ENCODE assay signal across 11 cellular contexts in the genomic region with DNA sequence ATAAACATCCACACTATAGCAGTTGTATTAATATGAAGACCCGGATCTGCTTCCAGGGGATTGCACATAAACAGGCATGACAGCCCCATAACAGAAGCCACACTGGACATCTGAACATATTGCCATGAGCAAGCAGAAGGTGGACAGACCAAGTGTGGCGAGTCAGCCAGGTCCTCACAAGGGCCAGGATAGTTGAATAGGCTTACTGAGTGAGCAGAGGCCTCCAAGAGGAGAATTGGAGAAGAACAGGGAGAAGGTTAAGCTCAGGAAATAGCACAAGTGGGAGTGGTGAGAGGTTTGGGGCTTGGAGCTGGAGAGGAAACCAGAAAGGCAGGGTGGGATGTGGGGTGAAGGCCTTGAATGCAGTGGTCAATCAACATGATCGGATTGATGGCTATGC. TPM values are rescaled to one million over a fixed set of nuclear protein-coding genes. Genes with fewer than 3 reads are reported as not detected.
DNase-seq lines count a peak whose midpoint lies in the region; ATAC-seq lines count a peak whose summit lies in the region.
"Had no signal": no experiment of that assay in that cellular context is flagged by ENCODE, and none has a peak within 500 bp of the region (broad histone marks: within the 10 kb centered on the region; RNA-seq: fewer than 3 reads in every experiment).

No MANE protein-coding gene starts in this region.

- no peaks in the 10 kb centered on the region for H3K4me1 ChIP-seq in mesendoderm (ENCODE audit: control insufficient read depth, low read depth, low read length)
- no peaks in the 10 kb centered on the region for H3K4me1 ChIP-seq in CD8-positive, alpha-beta memory T cell (ENCODE audit: insufficient read depth, low read length)
- no peaks in the 10 kb centered on the region for H3K4me1 ChIP-seq in effector memory CD4-positive, alpha-beta T cell (ENCODE audit: control insufficient read depth, insufficient read depth, low read length, poor library complexity, severe bottlenecking)
- H3K4me1 ChIP-seq: psoas muscle had no signal

- H3K9me3 ChIP-seq in CD8-positive, alpha-beta memory T cell (ENCODE audit: low read length): no peaks in the 10 kb centered on the region
- H3K9me3 ChIP-seq in effector memory CD4-positive, alpha-beta T cell (ENCODE audit: control insufficient read depth, low read length): no peaks in the 10 kb centered on the region
- H3K9me3 ChIP-seq: psoas muscle had no signal

- peaks cover 0 to 2% (median 0%) of the 10 kb centered on the region in 5 donors for H3K9me3 Mint-ChIP-seq in CD8-positive, alpha-beta memory T cell

- H3K27me3 Mint-ChIP-seq in CD8-positive, alpha-beta memory T cell: peaks cover 2 to 6% of the 10 kb centered on the region in 2 donors
- H3K27me3 Mint-ChIP-seq: activated naive CD8-positive, alpha-beta T cell had no signal

- no peak overlapping the region for H2AK5ac ChIP-seq in mesendoderm (ENCODE audit: low read length)

- no peak overlapping the region for H2BK120ac ChIP-seq in mesendoderm (ENCODE audit: low read depth, low read length)

- H2BK15ac ChIP-seq in mesendoderm (replicated peaks; ENCODE audit: low read depth): no peak overlapping the region

- H3K4ac ChIP-seq in mesendoderm (ENCODE audit: low read depth, low read length): no peak overlapping the region

- DNase-seq in ELR (ENCODE audit: low read depth) (peak; percentile 52), Kasumi-1 (lab: John Stamatoyannopoulos, UW) (peak; percentile 26 to 44), astrocyte of the hippocampus (ENCODE audit: low read depth, low spot score) (peak; percentile 15), mesendoderm (peak; percentile 76)
- no peak for DNase-seq in CD8-positive, alpha-beta memory T cell
- no peak for DNase-seq in effector memory CD4-positive, alpha-beta T cell
- DNase-seq: activated CD4-positive, alpha-beta T cell treated with anti-CD3 and anti-CD28 coated beads for 4 hours; KG1; psoas muscle had no signal

- H3K36me3 ChIP-seq in mesendoderm (ENCODE audit: control insufficient read depth, insufficient read depth, low read length): no peaks in the 10 kb centered on the region
- H3K36me3 ChIP-seq in CD8-positive, alpha-beta memory T cell (ENCODE audit: insufficient read depth, low read length): peaks cover 9% of the 10 kb centered on the region
- peaks cover 9% of the 10 kb centered on the region for H3K36me3 ChIP-seq in effector memory CD4-positive, alpha-beta T cell (ENCODE audit: control insufficient read depth, insufficient read depth, low read length)

- CTCF ChIA-PET in CD8-positive, alpha-beta memory T cell (lab: Charles Lee): interaction anchor here (2.3 kb wide), 1 partner anchor 27 kb away, joined by 5 read pairs; no protein-coding TSS in a partner anchor

- H3K4me3 ChIP-seq in mesendoderm (ENCODE audit: low read length): no peak overlapping the region
- no peak overlapping the region for H3K4me3 ChIP-seq in CD8-positive, alpha-beta memory T cell (ENCODE audit: low read length)
- no peak overlapping the region for H3K4me3 ChIP-seq in effector memory CD4-positive, alpha-beta T cell (ENCODE audit: insufficient read depth, low read depth, low read length, poor library complexity, severe bottlenecking)
- H3K4me3 ChIP-seq: psoas muscle had no signal

- no peak overlapping the region for H3K27ac ChIP-seq in mesendoderm (ENCODE audit: low read depth, low read length)
- H3K27ac ChIP-seq in CD8-positive, alpha-beta memory T cell (ENCODE audit: low read depth, low read length): no peak overlapping the region
- H3K27ac ChIP-seq in effector memory CD4-positive, alpha-beta T cell (ENCODE audit: insufficient read depth, low read length, poor library complexity, severe bottlenecking): no peak overlapping the region
- H3K27ac ChIP-seq: psoas muscle had no signal

- no peaks in the 10 kb centered on the region for H3K27me3 ChIP-seq in mesendoderm (ENCODE audit: insufficient read depth, low read length, poor library complexity)
- no peaks in the 10 kb centered on the region for H3K27me3 ChIP-seq in CD8-positive, alpha-beta memory T cell (ENCODE audit: insufficient read depth, low read length, poor library complexity, severe bottlenecking)
- H3K27me3 ChIP-seq in effector memory CD4-positive, alpha-beta T cell (replicated peaks; ENCODE audit: control insufficient read depth, insufficient read depth, low read length, poor library complexity, severe bottlenecking): no peaks in the 10 kb centered on the region

- no peak overlapping the region for H4K8ac ChIP-seq in mesendoderm (ENCODE audit: low read depth, low read length)

- H3K18ac ChIP-seq in mesendoderm (ENCODE audit: low read length): no peak overlapping the region

- H2BK5ac ChIP-seq in mesendoderm (ENCODE audit: low read length): no peak overlapping the region

- H3K79me1 ChIP-seq in mesendoderm (ENCODE audit: low read length): no peaks in the 10 kb centered on the region

- H3K9ac ChIP-seq in mesendoderm (ENCODE audit: low read length): no peak overlapping the region

- H3K36me3 Mint-ChIP-seq in CD8-positive, alpha-beta memory T cell: peaks cover 0 to 21% (median 0%) of the 10 kb centered on the region in 3 donors
- H3K36me3 Mint-ChIP-seq: activated naive CD8-positive, alpha-beta T cell had no signal

- H3K56ac ChIP-seq in mesendoderm (ENCODE audit: low read length): no peak overlapping the region

- H3K4me3 Mint-ChIP-seq in CD8-positive, alpha-beta memory T cell: no peak overlapping the region
- H3K4me3 Mint-ChIP-seq: activated naive CD8-positive, alpha-beta T cell had no signal

- no peaks in the 10 kb centered on the region for H3K4me1 Mint-ChIP-seq in CD8-positive, alpha-beta memory T cell

- no peak overlapping the region for H4K5ac ChIP-seq in mesendoderm (ENCODE audit: low read length)

- no CpG with 5 or more reads among the region's 3 CpGs for WGBS in mesendoderm (ENCODE audit: extremely low coverage, insufficient coverage, low lambda C conversion rate)

- POLR2A ChIA-PET in CD8-positive, alpha-beta memory T cell (lab: Charles Lee): no interaction called here

- no peak for ATAC-seq in HG02610 (IDR thresholded peaks at IDR 0.05; ENCODE audit: unreplicated experiment)

- H3K23ac ChIP-seq in mesendoderm (ENCODE audit: low read length): no peak overlapping the region

- H3K79me2 ChIP-seq in mesendoderm (ENCODE audit: control insufficient read depth, insufficient read depth, low read length): no peaks in the 10 kb centered on the region

- H3K4me2 ChIP-seq in mesendoderm (ENCODE audit: low read length): no peak overlapping the region

- H3K27ac Mint-ChIP-seq in CD8-positive, alpha-beta memory T cell: peak overlapping the region in 1 of 8 donors; percentile 21
- H3K27ac Mint-ChIP-seq: activated naive CD8-positive, alpha-beta T cell had no signal

RNA-seq across cellular contexts. Expression of a gene that starts 10.8 kb away (rescaled TPM):
- 7.2 TPM for polyA plus RNA-seq in mesendoderm (2013, experiment 1 of 2)
- 7.3 TPM for polyA plus RNA-seq in mesendoderm (2013, experiment 2 of 2)
- total RNA-seq in CD8-positive, alpha-beta memory T cell: 10 to 100 TPM; 17.7 to 18.1 TPM
- polyA plus RNA-seq in CD8-positive, alpha-beta memory T cell: 22.4 TPM

RNA-seq across cellular contexts. Expression of a gene that starts 31.5 kb away (rescaled TPM):
- 5.1 TPM for polyA plus RNA-seq in mesendoderm (2013, experiment 1 of 2)
- polyA plus RNA-seq in mesendoderm (2013, experiment 2 of 2): 5.1 TPM
- total RNA-seq in CD8-positive, alpha-beta memory T cell: 10 to 100 TPM; 16.6 to 17.8 TPM
- 27.1 TPM for polyA plus RNA-seq in CD8-positive, alpha-beta memory T cell

Comparison
In these comparisons a context has a peak if more than half of its experiments do, and no peak if none do; other contexts are left out.
1. DNase-seq: peak in ELR (single experiment), Kasumi-1 (2 of 2), astrocyte of the hippocampus (single experiment) and mesendoderm (single experiment); none in CD8-positive, alpha-beta memory T cell (0 of 5) and effector memory CD4-positive, alpha-beta T cell (0 of 3).